8 cellular contexts compared by ENCODE assay signal in the genomic region with DNA sequence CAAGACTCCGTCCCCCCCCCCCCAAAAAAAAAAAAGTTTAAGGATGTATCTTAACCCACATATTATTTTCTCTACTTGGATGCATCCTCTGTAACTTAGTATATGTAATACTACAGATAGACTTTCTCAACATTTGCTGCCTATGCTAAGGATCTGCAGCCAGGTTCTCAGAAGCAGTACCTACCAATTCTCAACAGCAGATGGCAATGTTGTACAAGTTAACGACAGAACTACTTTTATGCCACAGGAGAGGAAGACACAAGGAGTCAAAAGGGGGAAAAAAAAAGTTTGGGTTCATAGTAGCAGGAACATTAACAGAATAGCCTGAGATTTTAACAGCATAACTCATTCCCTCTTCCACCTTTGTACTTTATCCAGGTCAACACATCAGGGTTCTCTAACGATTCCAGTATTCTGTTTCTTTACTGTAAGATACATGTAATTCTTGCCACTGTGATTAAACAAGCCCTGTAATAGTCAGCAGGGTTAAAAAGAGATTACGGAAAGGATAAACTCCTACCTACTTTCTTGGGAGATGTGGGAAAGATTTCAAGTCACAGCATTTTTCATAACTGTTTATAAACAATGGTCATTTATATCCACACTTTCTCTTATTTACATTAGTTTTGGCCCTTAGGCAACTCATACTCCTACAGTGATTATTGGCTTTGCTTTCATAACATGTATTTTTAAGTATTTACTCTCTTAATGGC. TPM values are rescaled to one million over a fixed set of nuclear protein-coding genes. Genes with fewer than 3 reads are reported as not detected.
DNase-seq lines count a peak whose midpoint lies in the region; ATAC-seq and TF ChIP-seq lines count a peak whose summit lies in the region.

No MANE protein-coding gene starts in this region.

- H3K4me1 ChIP-seq in HEK293 (ENCODE audit: control insufficient read depth, insufficient read depth, low read length), result 0 out of 2 replicates have a peak, but pooled peaks cover 4% of the 10 kb centered on the region

- peak; percentile 20; the same call in 1 of the 2 replicates for TF ChIP-seq CTCF in HEK293 (tag by site-specific recombination; IDR thresholded peaks at IDR 0.05)

- peaks cover 11 to 36% of the 10 kb centered on the region in 2 experiments for H3K36me3 ChIP-seq in HEK293 (ENCODE audit: control insufficient read depth in 2 of 2, insufficient read depth in 1 of 2, low read length in 2 of 2)

- no peak overlapping the region for H3K4me3 Mint-ChIP-seq in activated CD4-positive, alpha-beta memory T cell treated with anti-CD3 and anti-CD28 coated beads for 36 hours
- no peak overlapping the region for H3K4me3 Mint-ChIP-seq in natural killer cell treated with Interleukin-12 subunit alpha and Interleukin-12 subunit beta and Interleukin-15 and Interleukin-18, amount 100 ng/mL, for 72 hours

- no peaks in the 10 kb centered on the region for H3K9me3 Mint-ChIP-seq in activated CD4-positive, alpha-beta memory T cell treated with anti-CD3 and anti-CD28 coated beads for 36 hours
- H3K9me3 Mint-ChIP-seq in natural killer cell treated with Interleukin-12 subunit alpha and Interleukin-12 subunit beta and Interleukin-15 and Interleukin-18, amount 100 ng/mL, for 72 hours, result no peaks in the 10 kb centered on the region

- H3K4me1 Mint-ChIP-seq in activated CD4-positive, alpha-beta memory T cell treated with anti-CD3 and anti-CD28 coated beads for 36 hours (ENCODE audit: low read depth), result peaks cover 18% of the 10 kb centered on the region
- peaks cover 17 to 21% of the 10 kb centered on the region in 2 donors for H3K4me1 Mint-ChIP-seq in natural killer cell treated with Interleukin-12 subunit alpha and Interleukin-12 subunit beta and Interleukin-15 and Interleukin-18, amount 100 ng/mL, for 72 hours (ENCODE audit: low read depth in 2 of 2)

- DNase-seq in CMK (ENCODE audit: low read depth) (peak; percentile 38), NCI-H524 (lab: John Stamatoyannopoulos, UW) (peak; percentile 53 to 84), fibroblast of gingiva (ENCODE audit: low read depth) (peak; percentile 75)
- DNase-seq in activated CD4-positive, alpha-beta memory T cell treated with anti-CD3 and anti-CD28 coated beads for 36 hours, result peak; percentile 37
- DNase-seq in natural killer cell treated with Interleukin-12 subunit alpha and Interleukin-12 subunit beta and Interleukin-15 and Interleukin-18, amount 100 ng/mL, for 72 hours (ENCODE audit: low spot score), result no peak

- no peak overlapping the region for H3K27ac ChIP-seq in HEK293 (ENCODE audit: extremely low read depth, low read depth, low read length)

- peak overlapping the region; percentile 50 for H3K27ac Mint-ChIP-seq in activated CD4-positive, alpha-beta memory T cell treated with anti-CD3 and anti-CD28 coated beads for 36 hours
- H3K27ac Mint-ChIP-seq in natural killer cell treated with Interleukin-12 subunit alpha and Interleukin-12 subunit beta and Interleukin-15 and Interleukin-18, amount 100 ng/mL, for 72 hours, result peak overlapping the region; percentile 24 to 54

- CTCF ChIA-PET in HEK293 (lab: Yijun Ruan, JAX), result interaction anchor here (0.7 to 3.0 kb wide), 8 partner anchors 9 to 354 kb away, joined by 3 to 54 read pairs (median 6); no protein-coding TSS in a partner anchor
- CTCF ChIA-PET in activated CD4-positive, alpha-beta memory T cell treated with anti-CD3 and anti-CD28 coated beads for 36 hours (lab: Charles Lee), result interaction anchor here (0.7 to 10.9 kb wide), 13 partner anchors 10 to 445 kb away, joined by 3 to 280 read pairs (median 4); no protein-coding TSS in a partner anchor

- H3K4me3 ChIP-seq in HEK293 (ENCODE audit: low read depth, low read length), result no peak overlapping the region

- ATAC-seq in natural killer cell treated with Interleukin-12 subunit alpha and Interleukin-12 subunit beta and Interleukin-15 and Interleukin-18, amount 100 ng/mL, for 72 hours, result peak; percentile 68 to 79
- ATAC-seq in HG02970 (IDR thresholded peaks at IDR 0.05; ENCODE audit: low FRiP score, unreplicated experiment), result no peak
- no peak for ATAC-seq in HG02840 (IDR thresholded peaks at IDR 0.05; ENCODE audit: low FRiP score, unreplicated experiment)

- H3K36me3 Mint-ChIP-seq in activated CD4-positive, alpha-beta memory T cell treated with anti-CD3 and anti-CD28 coated beads for 36 hours, result peaks cover 24% of the 10 kb centered on the region
- H3K36me3 Mint-ChIP-seq in natural killer cell treated with Interleukin-12 subunit alpha and Interleukin-12 subunit beta and Interleukin-15 and Interleukin-18, amount 100 ng/mL, for 72 hours, result peaks cover 24% of the 10 kb centered on the region

- intact Hi-C loops in activated CD4-positive, alpha-beta memory T cell treated with anti-CD3 and anti-CD28 coated beads for 36 hours (cut with micrococcal nuclease), result loop anchor here (1.0 kb wide), 2 partner anchors 164 to 171 kb away; no protein-coding TSS in a partner anchor

- H3K9me3 ChIP-seq in HEK293 (ENCODE audit: control insufficient read depth, insufficient read depth, low read depth, low read length), result no peaks in the 10 kb centered on the region

- POLR2A ChIA-PET in HEK293 (lab: Yijun Ruan, JAX), result no interaction called here
- POLR2A ChIA-PET in activated CD4-positive, alpha-beta memory T cell treated with anti-CD3 and anti-CD28 coated beads for 36 hours (lab: Charles Lee), result no interaction called here

- no peaks in the 10 kb centered on the region for H3K27me3 Mint-ChIP-seq in activated CD4-positive, alpha-beta memory T cell treated with anti-CD3 and anti-CD28 coated beads for 36 hours
- no peaks in the 10 kb centered on the region for H3K27me3 Mint-ChIP-seq in natural killer cell treated with Interleukin-12 subunit alpha and Interleukin-12 subunit beta and Interleukin-15 and Interleukin-18, amount 100 ng/mL, for 72 hours

TF ChIP-seq in HEK293, 187 proteins besides CTCF, POLR2A, EP300 and RAD21 (continues in another document):
- TF ChIP-seq ZBTB7A (tag by site-specific recombination; IDR thresholded peaks at IDR 0.05; ENCODE audit: low read depth) (no peak), ZNF776 (tag by site-specific recombination; IDR thresholded peaks at IDR 0.05; ENCODE audit: borderline replicate concordance) (no peak), ZNF2 (tag by site-specific recombination; IDR thresholded peaks at IDR 0.05) (peak; percentile 72; the same call in 1 of the 2 replicates), ZNF341 (tag by site-specific recombination; IDR thresholded peaks at IDR 0.05; ENCODE audit: low read depth) (0 out of 2 replicates have a peak, but pooled peaks have one; percentile 27), YY1 (tag by site-specific recombination; IDR thresholded peaks at IDR 0.05) (no peak), ZNF664 (tag by site-specific recombination; IDR thresholded peaks at IDR 0.05) (no peak), ZNF473 (tag by site-specific recombination; IDR thresholded peaks at IDR 0.05) (no peak), ZNF529 (tag by site-specific recombination; IDR thresholded peaks at IDR 0.05; ENCODE audit: insufficient replicate concordance) (no peak), ZFP69B (tag by site-specific recombination; IDR thresholded peaks at IDR 0.05) (no peak), KLF7 (tag by site-specific recombination; IDR thresholded peaks at IDR 0.05; ENCODE audit: borderline replicate concordance) (no peak), ZNF530 (tag by site-specific recombination; IDR thresholded peaks at IDR 0.05; ENCODE audit: low read depth) (no peak), ZNF112 (tag by site-specific recombination; IDR thresholded peaks at IDR 0.05) (no peak)
- TF ChIP-seq, protein P1, sequence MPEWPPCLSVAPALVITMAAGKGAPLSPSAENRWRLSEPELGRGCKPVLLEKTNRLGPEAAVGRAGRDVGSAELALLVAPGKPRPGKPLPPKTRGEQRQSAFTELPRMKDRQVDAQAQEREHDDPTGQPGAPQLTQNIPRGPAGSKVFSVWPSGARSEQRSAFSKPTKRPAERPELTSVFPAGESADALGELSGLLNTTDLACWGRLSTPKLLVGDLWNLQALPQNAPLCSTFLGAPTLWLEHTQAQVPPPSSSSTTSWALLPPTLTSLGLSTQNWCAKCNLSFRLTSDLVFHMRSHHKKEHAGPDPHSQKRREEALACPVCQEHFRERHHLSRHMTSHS (tag by site-specific recombination; IDR thresholded peaks at IDR 0.05), result no peak
- TF ChIP-seq, protein P2, sequence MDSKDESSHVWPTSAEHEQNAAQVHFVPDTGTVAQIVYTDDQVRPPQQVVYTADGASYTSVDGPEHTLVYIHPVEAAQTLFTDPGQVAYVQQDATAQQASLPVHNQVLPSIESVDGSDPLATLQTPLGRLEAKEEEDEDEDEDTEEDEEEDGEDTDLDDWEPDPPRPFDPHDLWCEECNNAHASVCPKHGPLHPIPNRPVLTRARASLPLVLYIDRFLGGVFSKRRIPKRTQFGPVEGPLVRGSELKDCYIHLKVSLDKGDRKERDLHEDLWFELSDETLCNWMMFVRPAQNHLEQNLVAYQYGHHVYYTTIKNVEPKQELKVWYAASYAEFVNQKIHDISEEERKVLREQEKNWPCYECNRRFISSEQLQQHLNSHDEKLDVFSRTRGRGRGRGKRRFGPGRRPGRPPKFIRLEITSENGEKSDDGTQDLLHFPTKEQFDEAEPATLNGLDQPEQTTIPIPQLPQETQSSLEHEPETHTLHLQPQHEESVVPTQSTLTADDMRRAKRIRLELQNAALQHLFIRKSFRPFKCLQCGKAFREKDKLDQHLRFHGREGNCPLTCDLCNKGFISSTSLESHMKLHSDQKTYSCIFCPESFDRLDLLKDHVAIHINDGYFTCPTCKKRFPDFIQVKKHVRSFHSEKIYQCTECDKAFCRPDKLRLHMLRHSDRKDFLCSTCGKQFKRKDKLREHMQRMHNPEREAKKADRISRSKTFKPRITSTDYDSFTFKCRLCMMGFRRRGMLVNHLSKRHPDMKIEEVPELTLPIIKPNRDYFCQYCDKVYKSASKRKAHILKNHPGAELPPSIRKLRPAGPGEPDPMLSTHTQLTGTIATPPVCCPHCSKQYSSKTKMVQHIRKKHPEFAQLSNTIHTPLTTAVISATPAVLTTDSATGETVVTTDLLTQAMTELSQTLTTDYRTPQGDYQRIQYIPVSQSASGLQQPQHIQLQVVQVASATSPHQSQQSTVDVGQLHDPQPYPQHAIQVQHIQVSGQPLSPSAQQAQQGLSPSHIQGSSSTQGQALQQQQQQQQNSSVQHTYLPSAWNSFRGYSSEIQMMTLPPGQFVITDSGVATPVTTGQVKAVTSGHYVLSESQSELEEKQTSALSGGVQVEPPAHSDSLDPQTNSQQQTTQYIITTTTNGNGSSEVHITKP (tag by site-specific recombination; IDR thresholded peaks at IDR 0.05), result 0 out of 2 replicates have a peak, but pooled peaks have one; percentile 15

RNA-seq across cellular contexts. Expression of a gene that starts 5.7 kb away (rescaled TPM):
- 10 to 100 TPM; 51.8 to 56.4 TPM for total RNA-seq in activated CD4-positive, alpha-beta memory T cell treated with anti-CD3 and anti-CD28 coated beads for 36 hours
- total RNA-seq in natural killer cell treated with Interleukin-12 subunit alpha and Interleukin-12 subunit beta and Interleukin-15 and Interleukin-18, amount 100 ng/mL, for 72 hours, result 10 to 100 TPM; 66.6 to 80.0 TPM

RNA-seq across cellular contexts. Expression of a gene that starts 43.9 kb away (rescaled TPM):
- 100 to 1,000 TPM; 189 to 201 TPM for total RNA-seq in activated CD4-positive, alpha-beta memory T cell treated with anti-CD3 and anti-CD28 coated beads for 36 hours
- 100 to 1,000 TPM; 200 to 265 TPM for total RNA-seq in natural killer cell treated with Interleukin-12 subunit alpha and Interleukin-12 subunit beta and Interleukin-15 and Interleukin-18, amount 100 ng/mL, for 72 hours

Comparison
In these comparisons a context has a peak if more than half of its experiments do, and no peak if none do; other contexts are left out.
1. ATAC-seq: peak in natural killer cell treated with Interleukin-12 subunit alpha and Interleukin-12 subunit beta and Interleukin-15 and Interleukin-18, amount 100 ng/mL, for 72 hours (2 of 2); none in HG02970 (single experiment) and HG02840 (single experiment).